13 cellular contexts compared by ENCODE assay signal in the genomic region with DNA sequence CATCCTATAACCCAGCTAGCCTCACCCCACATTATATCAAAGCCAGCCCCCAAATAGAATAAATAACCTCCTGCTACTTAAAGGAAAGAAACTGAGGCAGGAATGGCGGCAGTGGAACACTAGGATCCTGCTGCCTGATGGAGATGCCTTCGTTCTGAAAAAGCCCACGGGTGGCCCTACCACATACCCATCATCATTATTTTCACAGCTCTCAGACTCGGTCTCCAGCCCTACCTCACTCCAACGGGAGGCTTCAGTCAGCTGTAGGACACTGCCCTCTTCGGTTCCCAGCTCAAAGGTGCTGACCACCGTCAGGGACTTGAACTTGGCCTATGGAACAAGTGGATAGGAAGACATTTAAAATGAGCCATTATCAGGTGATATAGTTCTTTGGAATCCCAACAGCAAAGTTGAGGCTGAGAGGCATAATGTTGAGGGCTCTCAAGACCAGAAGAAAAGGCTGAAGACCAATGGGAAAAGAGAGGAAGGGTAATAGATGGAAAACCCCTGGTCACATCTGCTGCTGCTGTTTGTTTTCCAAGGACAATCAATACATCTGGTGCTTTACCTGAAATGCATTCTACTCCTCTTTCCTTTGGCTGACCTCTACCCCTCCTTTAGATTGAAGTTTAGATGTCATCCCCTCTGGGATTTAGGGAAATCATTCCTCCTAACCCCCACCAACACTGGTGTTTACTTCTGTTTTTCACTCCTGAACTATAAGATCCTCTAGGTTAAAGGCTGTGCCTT. TPM values are rescaled to one million over a fixed set of nuclear protein-coding genes. Genes with fewer than 3 reads are reported as not detected.
A peak's percentile ranks its signal among the peaks of the same experiment; 100 is the strongest.
DNase-seq lines count a peak whose midpoint lies in the region; ATAC-seq and TF ChIP-seq lines count a peak whose summit lies in the region.
"Had no signal": no experiment of that assay in that cellular context is flagged by ENCODE, and none has a peak within 500 bp of the region (broad histone marks: within the 10 kb centered on the region; RNA-seq: fewer than 3 reads in every experiment).

No MANE protein-coding gene starts in this region.

- POLR2A ChIA-PET in PC-3 (lab: Charles Lee; ENCODE audit: unreplicated experiment), result interaction anchor here (0.6 kb wide), 1 partner anchor 15 kb away, joined by 4 read pairs; no protein-coding TSS in a partner anchor

- DNase-seq in PC-3 (no peak), dorsolateral prefrontal cortex (no peak), stomach (no peak), KBM-7 (no peak), H7 (no peak)
- no peak for DNase-seq in activated T-cell treated with anti-CD3 and anti-CD28 coated beads, Interleukin-2, amount 50 U/mL, for 48 hours
- DNase-seq: activated B cell treated with CpG ODN at 0.5 μM for 24 hours; activated CD8-positive, alpha-beta memory T cell treated with anti-CD3 and anti-CD28 coated beads, Interleukin-2, amount 50 U/mL, for 4 hours; DMS53; NCI-H1048; stimulated activated CD4-positive, alpha-beta T cell treated with anti-CD3 and anti-CD28 coated beads, Interleukin-1b, Interleukin-23, amount 100 ng/mL, for 48 hours had no signal

- no peak overlapping the region for H2AFZ ChIP-seq in PC-3 (ENCODE audit: low read length)

- TF ChIP-seq EP300 in stomach (IDR thresholded peaks at IDR 0.05), result no peak

- no peaks in the 10 kb centered on the region for H3K79me2 ChIP-seq in PC-3 (ENCODE audit: low read length)

- H3K9me3 ChIP-seq in PC-3 (ENCODE audit: low read length) (no peaks in the 10 kb centered on the region), stomach (no peaks in the 10 kb centered on the region)

- in situ Hi-C loops in KBM-7 (cut with MboI; ENCODE audit: low pct_unique_long_range_greater_than_20kb, low sequenced_read_pairs), result no loop called here

- H3K36me3 ChIP-seq in PC-3 (ENCODE audit: low read depth, low read length) (no peaks in the 10 kb centered on the region), stomach (peaks cover 0 to 5% (median 0%) of the 10 kb centered on the region in 4 donors), H7 (replicated peaks; ENCODE audit: control insufficient read depth, insufficient read depth, low read length) (no peaks in the 10 kb centered on the region)

- no peaks in the 10 kb centered on the region for H4K20me1 ChIP-seq in PC-3 (ENCODE audit: low read length)

- H3K27me3 ChIP-seq in PC-3 (ENCODE audit: low read length), result no peaks in the 10 kb centered on the region
- no peaks in the 10 kb centered on the region for H3K27me3 ChIP-seq in dorsolateral prefrontal cortex
- H3K27me3 ChIP-seq in stomach, result no peaks in the 10 kb centered on the region
- no peaks in the 10 kb centered on the region; the same call in 1 of the 2 replicates for H3K27me3 ChIP-seq in H7 (ENCODE audit: control insufficient read depth, insufficient read depth, low read length)

- H3K4me2 ChIP-seq in PC-3 (ENCODE audit: low read length), result peak overlapping the region; percentile 75; the same call in 1 of the 2 replicates

- no peak overlapping the region for H3K4me3 ChIP-seq in PC-3 (ENCODE audit: low read length)
- no peak overlapping the region for H3K4me3 ChIP-seq in dorsolateral prefrontal cortex
- H3K4me3 ChIP-seq in stomach, result no peak overlapping the region
- no peak overlapping the region for H3K4me3 ChIP-seq in H7 (ENCODE audit: insufficient read depth, low read depth, low read length)

- H3K27ac ChIP-seq in PC-3 (ENCODE audit: low read length) (peak overlapping the region; percentile 95), dorsolateral prefrontal cortex (peak overlapping the region in 58 of 59 donors; percentile 8 to 97 (median 88)), stomach (peak overlapping the region; percentile 60 to 97 (median 93))

- CTCF ChIA-PET in PC-3 (lab: Charles Lee), result interaction anchor here (1.1 to 2.4 kb wide), 2 partner anchors 18 to 86 kb away, joined by 7 to 18 read pairs; no protein-coding TSS in a partner anchor

- TF ChIP-seq CTCF in PC-3 (conservative IDR thresholded peaks at IDR 0.05; ENCODE audit: low read depth, low read length) (no peak), dorsolateral prefrontal cortex (IDR thresholded peaks at IDR 0.05 in 54 of 56, conservative IDR thresholded peaks at IDR 0.05 in 2 of 56; ENCODE audit: low read depth in 1 of 56, partially characterized antibody in 56 of 56) (no peak), stomach (IDR thresholded peaks at IDR 0.05) (no peak)

- BruUV-seq in PC-3 (replicated peaks; lab: Mats Ljungman, UMichigan), result no TSS peak

- H3F3A ChIP-seq in PC-3 (ENCODE audit: low read length, unreplicated experiment), result peaks cover 10% of the 10 kb centered on the region

- peak overlapping the region; percentile 74; the same call in 1 of the 2 replicates for H3K9ac ChIP-seq in PC-3 (ENCODE audit: low read length)

- 73 to 88% (median 77%) methylated on average over 7 of the region's 7 CpGs for WGBS in stomach, 5 donors

- no peak for TF ChIP-seq POLR2A in stomach (IDR thresholded peaks at IDR 0.05)

- H3K4me1 ChIP-seq in PC-3 (ENCODE audit: insufficient read depth, low read length) (peaks cover 36% of the 10 kb centered on the region), stomach (peaks cover 29 to 42% (median 34%) of the 10 kb centered on the region in 4 donors)

- ATAC-seq in PC-3, result no peak
- ATAC-seq: activated naive CD4-positive, alpha-beta T cell treated with anti-CD3 and anti-CD28 coated beads, Interleukin-2, amount 50 U/mL, for 72 hours had no signal

- no peaks in the 10 kb centered on the region for H3K9me2 ChIP-seq in PC-3 (replicated peaks; ENCODE audit: low read length)

- intact Hi-C loops in PC-3 (cut with micrococcal nuclease) (no loop called here), dorsolateral prefrontal cortex (cut with DNase I) (loop anchor here (2.0 to 5.0 kb wide), 3 partner anchors 15 to 119 kb away; partner anchors contain the start of gene NUDT17 (in 1 of the 2)), stomach (cut with DNase I; ENCODE audit: low total_unique reads) (no loop called here)

RNA-seq across cellular contexts. Expression of gene ANKRD35, which starts 7.8 kb away (rescaled TPM):
- total RNA-seq in PC-3 (2014; rRNA removed) (0.07 and 0.40 TPM in 2 replicates), dorsolateral prefrontal cortex (10 to 100 TPM in 13 of 120 experiments, 1 to 10 TPM in 107; 2.2 to 12.7 (median 7.2) TPM), stomach (1 to 10 TPM in 2 of 5 donors, under 1 TPM in 1, not detected in 2; 0.58 to 1.7 (median 1.2) TPM)
- polyA plus RNA-seq in stomach, result 1 to 10 TPM; 5.4 to 10.0 (median 5.8) TPM
- total RNA-seq in H7 (2014; rRNA removed; shearing (Covaris generic)), result 0.22 and 0.52 TPM in 2 replicates
- total RNA-seq: activated B cell treated with CpG ODN at 0.5 μM for 24 hours, mononuclear cell had no signal

RNA-seq across cellular contexts. Expression of gene ITGA10, which starts 16.4 kb away (rescaled TPM):
- total RNA-seq in PC-3 (2014; rRNA removed) (0.81 and 1.9 TPM in 2 replicates), dorsolateral prefrontal cortex (10 to 100 TPM in 14 of 120 experiments, 1 to 10 TPM in 106; 1.3 to 18.3 (median 5.9) TPM), stomach (1 to 10 TPM in 4 of 5 donors, under 1 TPM in 1; 0.58 to 9.0 (median 5.5) TPM)
- 1 to 10 TPM in 2 of 3 donors, under 1 TPM in 1; 0.37 to 2.7 (median 1.7) TPM for polyA plus RNA-seq in stomach
- 0.10 and 0.22 TPM in 2 replicates for total RNA-seq in H7 (2014; rRNA removed; shearing (Covaris generic))

RNA-seq across cellular contexts. Expression of gene PEX11B, which starts 25.0 kb away (rescaled TPM):
- 27.4 and 31.3 TPM in 2 replicates for total RNA-seq in PC-3 (2014; rRNA removed)
- 10 to 100 TPM; 25.0 to 72.0 (median 54.2) TPM for total RNA-seq in dorsolateral prefrontal cortex
- 10 to 100 TPM; 15.6 to 42.3 (median 25.2) TPM for total RNA-seq in stomach
- 10 to 100 TPM; 23.0 to 46.6 (median 38.4) TPM for polyA plus RNA-seq in stomach
- total RNA-seq in H7 (2014; rRNA removed; shearing (Covaris generic)), result 22.9 and 28.0 TPM in 2 replicates

RNA-seq across cellular contexts. Expression of gene RBM8A, which starts 33.8 kb away (rescaled TPM):
- total RNA-seq in PC-3 (2014; rRNA removed), result 459 and 482 TPM in 2 replicates
- 100 to 1,000 TPM in 24 of 120 experiments, 10 to 100 TPM in 96; 68.5 to 111 (median 91.1) TPM for total RNA-seq in dorsolateral prefrontal cortex
- 10 to 100 TPM in 4 of 5 donors, 1 to 10 TPM in 1; 9.3 to 81.3 (median 44.6) TPM for total RNA-seq in stomach
- 100 to 1,000 TPM in 2 of 3 donors, 10 to 100 TPM in 1; 79.3 to 113 (median 101) TPM for polyA plus RNA-seq in stomach
- 181 and 214 TPM in 2 replicates for total RNA-seq in H7 (2014; rRNA removed; shearing (Covaris generic))

RNA-seq across cellular contexts. Expression of gene PIAS3, which starts 34.6 kb away (rescaled TPM):
- total RNA-seq in PC-3 (2014; rRNA removed) (25.2 and 27.2 TPM in 2 replicates), dorsolateral prefrontal cortex (10 to 100 TPM; 21.8 to 43.6 (median 31.9) TPM), stomach (10 to 100 TPM in 4 of 5 donors, 1 to 10 TPM in 1; 4.1 to 65.9 (median 29.0) TPM)
- polyA plus RNA-seq in stomach, result 10 to 100 TPM; 11.8 to 28.9 (median 19.2) TPM
- 27.0 and 27.4 TPM in 2 replicates for total RNA-seq in H7 (2014; rRNA removed; shearing (Covaris generic))

Comparison
In these comparisons a context has a peak if more than half of its experiments do, and no peak if none do; other contexts are left out.
1. intact Hi-C loops: an anchor here in dorsolateral prefrontal cortex (2.0 to 5.0 kb wide); none called in PC-3 and stomach.